Comparison of ENCODE assay signal across 1 cellular context in the genomic region with DNA sequence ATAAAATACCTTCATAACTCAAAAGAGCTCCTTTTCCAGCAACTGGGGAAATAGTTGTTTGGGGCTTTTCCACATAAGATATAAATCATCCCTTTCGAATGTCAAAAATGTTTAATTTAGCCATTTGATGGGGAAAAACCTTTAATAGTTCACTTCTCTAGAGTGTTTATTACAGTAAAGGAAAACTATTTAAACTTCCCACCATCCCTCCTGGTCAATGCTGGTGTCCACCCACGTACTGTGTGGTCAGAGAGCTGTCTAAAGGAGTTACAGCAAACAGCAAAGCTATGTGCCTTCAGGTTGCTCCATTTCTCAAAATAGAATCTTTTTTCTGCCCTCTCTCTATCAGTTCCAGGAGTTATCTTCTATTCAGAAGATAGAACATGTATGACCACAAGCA.
TF ChIP-seq lines count a peak whose summit lies in the region.

No MANE protein-coding gene starts in this region.

TF ChIP-seq in WTC11, 78 proteins besides CTCF, POLR2A, EP300 and RAD21 (continued from another document):
- TF ChIP-seq, protein P1, sequence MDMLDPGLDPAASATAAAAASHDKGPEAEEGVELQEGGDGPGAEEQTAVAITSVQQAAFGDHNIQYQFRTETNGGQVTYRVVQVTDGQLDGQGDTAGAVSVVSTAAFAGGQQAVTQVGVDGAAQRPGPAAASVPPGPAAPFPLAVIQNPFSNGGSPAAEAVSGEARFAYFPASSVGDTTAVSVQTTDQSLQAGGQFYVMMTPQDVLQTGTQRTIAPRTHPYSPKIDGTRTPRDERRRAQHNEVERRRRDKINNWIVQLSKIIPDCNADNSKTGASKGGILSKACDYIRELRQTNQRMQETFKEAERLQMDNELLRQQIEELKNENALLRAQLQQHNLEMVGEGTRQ (CRISPR knock-in tag; IDR thresholded peaks at IDR 0.05), result no peak
